ENCODE assay signal across 8 cellular contexts in the genomic region with DNA sequence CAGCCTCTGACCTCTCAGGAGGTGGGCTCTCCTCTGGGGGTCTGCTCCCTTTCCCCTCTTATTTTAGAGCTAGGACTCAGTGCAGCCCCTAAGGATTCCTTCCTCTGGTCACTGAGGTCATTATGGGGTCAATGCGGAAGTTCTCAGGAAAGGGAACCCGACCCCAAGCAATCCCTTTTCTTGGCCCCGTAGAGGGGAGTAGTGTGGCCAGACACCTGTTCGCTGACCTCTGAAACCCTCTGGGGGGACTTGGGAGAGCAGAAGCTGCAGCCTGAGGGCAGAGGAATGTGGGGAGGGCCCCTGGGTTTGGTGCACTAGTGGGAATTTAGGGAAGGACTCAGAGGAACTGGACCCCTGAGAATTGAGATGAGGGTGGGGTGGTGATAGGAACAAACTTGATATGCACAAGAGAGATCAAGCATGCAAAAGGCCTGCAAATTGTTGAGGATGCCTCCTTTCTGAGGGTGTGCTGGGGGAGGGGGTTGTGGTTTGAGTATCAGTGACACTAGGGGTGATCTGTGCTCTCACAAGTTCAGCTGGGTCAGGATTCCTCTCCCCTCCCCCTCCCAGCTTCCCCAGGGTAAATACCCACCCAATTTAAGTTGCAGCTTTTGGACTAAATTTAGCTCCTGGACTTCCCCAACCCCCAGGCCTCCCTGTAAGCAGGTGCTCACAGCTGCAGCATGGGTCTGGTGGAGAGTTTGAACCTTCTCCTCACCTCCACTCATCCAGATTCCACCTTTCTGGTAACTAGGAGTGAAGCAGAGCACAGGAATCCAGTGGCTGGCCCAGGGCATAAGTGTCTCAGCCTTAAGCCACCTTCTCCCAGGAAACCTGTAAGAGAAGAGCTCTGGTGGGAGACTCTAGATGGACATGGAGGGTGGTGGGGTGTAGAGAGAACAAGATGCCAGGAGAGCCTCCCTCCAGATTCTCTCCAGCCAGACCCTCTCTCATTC. TPM values are rescaled to one million over a fixed set of nuclear protein-coding genes. Genes with fewer than 3 reads are reported as not detected.
DNase-seq lines count a peak whose midpoint lies in the region; ATAC-seq, FAIRE-seq and TF ChIP-seq lines count a peak whose summit lies in the region.

No MANE protein-coding gene starts in this region.

- no peak for FAIRE-seq in astrocyte (lab: Jason Lieb, UNC)

- H3K27me3 Mint-ChIP-seq in astrocyte (ENCODE audit: low read depth, unreplicated experiment) (no peaks in the 10 kb centered on the region), memory B cell (no peaks in the 10 kb centered on the region)
- H3K27me3 Mint-ChIP-seq in stimulated activated naive B cell treated with anti-CD40 and anti-IgM and Interleukin-4, amounts not matched to agents 10 μg/mL and 1 μg/mL and 100 μg/mL, for 72 hours = no peaks in the 10 kb centered on the region

- H3K4me3 ChIP-seq in SK-N-MC (peak overlapping the region; percentile 85), astrocyte (ENCODE audit: insufficient read depth, low read depth, low read length) (peak overlapping the region; percentile 63)

- no peaks in the 10 kb centered on the region for H3K27me3 ChIP-seq in astrocyte (ENCODE audit: insufficient read depth, low read length)

- no peak overlapping the region for H3K27ac ChIP-seq in SK-N-MC
- H3K27ac ChIP-seq in astrocyte (ENCODE audit: low read depth, low read length) = peak overlapping the region; percentile 100

- peak overlapping the region; percentile 96 for H3K4me2 ChIP-seq in astrocyte (ENCODE audit: low read length)

- H3K79me2 ChIP-seq in astrocyte (ENCODE audit: insufficient read depth, low read length) = peaks cover 64% of the 10 kb centered on the region

- TF ChIP-seq CTCF in astrocyte (IDR thresholded peaks at IDR 0.05; ENCODE audit: insufficient read depth, low read depth, low read length) = no peak

- no peak for DNase-seq in SK-N-MC (ENCODE audit: low read depth, low spot score)
- no peak for DNase-seq in astrocyte (ENCODE audit: low read depth)
- peak; percentile 71 to 90 for DNase-seq in memory B cell (ENCODE audit: low spot score in 2 of 2)
- peak; percentile 92 for DNase-seq in stimulated activated naive B cell treated with anti-CD40 and anti-IgM and Interleukin-4, amounts not matched to agents 10 μg/mL and 1 μg/mL and 100 μg/mL, for 72 hours
- no peak for DNase-seq in NCI-H510A (lab: John Stamatoyannopoulos, UW)
- DNase-seq in NCI-H1417 treated with DMSO at 0.1 percent for 48 hours (lab: John Stamatoyannopoulos, UW) = no peak

- peaks cover 28% of the 10 kb centered on the region for H4K20me1 ChIP-seq in astrocyte (ENCODE audit: insufficient read depth, low read length)

- H3K27ac Mint-ChIP-seq in astrocyte (ENCODE audit: unreplicated experiment) = peak overlapping the region; percentile 100
- H3K27ac Mint-ChIP-seq in memory B cell = peak overlapping the region; percentile 100
- peak overlapping the region; percentile 99 for H3K27ac Mint-ChIP-seq in stimulated activated naive B cell treated with anti-CD40 and anti-IgM and Interleukin-4, amounts not matched to agents 10 μg/mL and 1 μg/mL and 100 μg/mL, for 72 hours

- TF ChIP-seq POLR2A in GM18526 (IDR thresholded peaks at IDR 0.05; ENCODE audit: extremely low read depth, insufficient read length) = peak; percentile 13

- H2AFZ ChIP-seq in astrocyte (ENCODE audit: low read depth, low read length) = no peak overlapping the region

- no peaks in the 10 kb centered on the region for H3K9me3 ChIP-seq in SK-N-MC (ENCODE audit: low read depth, low read length)
- no peaks in the 10 kb centered on the region for H3K9me3 ChIP-seq in astrocyte (ENCODE audit: insufficient read depth, low read depth, low read length)

- H3K9me3 Mint-ChIP-seq in astrocyte (ENCODE audit: unreplicated experiment) (no peaks in the 10 kb centered on the region), memory B cell (no peaks in the 10 kb centered on the region)
- H3K9me3 Mint-ChIP-seq in stimulated activated naive B cell treated with anti-CD40 and anti-IgM and Interleukin-4, amounts not matched to agents 10 μg/mL and 1 μg/mL and 100 μg/mL, for 72 hours = no peaks in the 10 kb centered on the region

- peaks cover 49% of the 10 kb centered on the region for H3K4me1 ChIP-seq in astrocyte (ENCODE audit: insufficient read depth, low read length)

- H3K4me1 Mint-ChIP-seq in astrocyte (ENCODE audit: low read depth, unreplicated experiment) (peaks cover 50% of the 10 kb centered on the region), memory B cell (peaks cover 40% of the 10 kb centered on the region)
- peaks cover 50 to 75% of the 10 kb centered on the region in 2 donors for H3K4me1 Mint-ChIP-seq in stimulated activated naive B cell treated with anti-CD40 and anti-IgM and Interleukin-4, amounts not matched to agents 10 μg/mL and 1 μg/mL and 100 μg/mL, for 72 hours

- H3K36me3 ChIP-seq in SK-N-MC (ENCODE audit: insufficient read depth, low read length) (no peaks in the 10 kb centered on the region), astrocyte (ENCODE audit: insufficient read depth, low read length) (no peaks in the 10 kb centered on the region)

- H3K9ac ChIP-seq in SK-N-MC (ENCODE audit: insufficient read length) (no peak overlapping the region), astrocyte (ENCODE audit: low read length) (peak overlapping the region; percentile 99)

- ATAC-seq in HG02852 (IDR thresholded peaks at IDR 0.05; ENCODE audit: unreplicated experiment) (peak; percentile 46), memory B cell (ENCODE audit: low read depth) (peak; percentile 60)
- ATAC-seq in stimulated activated naive B cell treated with anti-CD40 and anti-IgM and Interleukin-4, amounts not matched to agents 10 μg/mL and 1 μg/mL and 100 μg/mL, for 72 hours (replicated peaks) = peak; percentile 56 to 64

- H3K4me3 Mint-ChIP-seq in astrocyte (ENCODE audit: unreplicated experiment) (peak overlapping the region; percentile 68), memory B cell (peak overlapping the region; percentile 96)
- H3K4me3 Mint-ChIP-seq in stimulated activated naive B cell treated with anti-CD40 and anti-IgM and Interleukin-4, amounts not matched to agents 10 μg/mL and 1 μg/mL and 100 μg/mL, for 72 hours = peak overlapping the region; percentile 95 to 97

- peaks cover 2% of the 10 kb centered on the region for H3K36me3 Mint-ChIP-seq in astrocyte (ENCODE audit: low read depth, unreplicated experiment)
- H3K36me3 Mint-ChIP-seq in memory B cell = no peaks in the 10 kb centered on the region
- H3K36me3 Mint-ChIP-seq in stimulated activated naive B cell treated with anti-CD40 and anti-IgM and Interleukin-4, amounts not matched to agents 10 μg/mL and 1 μg/mL and 100 μg/mL, for 72 hours = peaks cover 3 to 6% of the 10 kb centered on the region in 2 donors

RNA-seq across cellular contexts. Expression of a gene that starts 13.5 kb away (rescaled TPM):
- 5.3 and 6.7 TPM in 2 replicates for total RNA-seq in astrocyte

RNA-seq across cellular contexts. Expression of a gene that starts 16.7 kb away (rescaled TPM):
- total RNA-seq in astrocyte = 196 and 210 TPM in 2 replicates

RNA-seq across cellular contexts. Expression of a gene that starts 47.1 kb away (rescaled TPM):
- total RNA-seq in astrocyte = 0.43 TPM in 1 of 2 replicates, not detected in the other

RNA-seq across cellular contexts. Expression of a gene that starts 54.8 kb away (rescaled TPM):
- total RNA-seq in astrocyte = 26.0 and 27.4 TPM in 2 replicates

Comparison
In these comparisons a context has a peak if more than half of its experiments do, and no peak if none do; other contexts are left out.
1. DNase-seq: peak in memory B cell (2 of 2) and stimulated activated naive B cell treated with anti-CD40 and anti-IgM and Interleukin-4, amounts not matched to agents 10 μg/mL and 1 μg/mL and 100 μg/mL, for 72 hours (single experiment); none in SK-N-MC (single experiment), astrocyte (single experiment), NCI-H510A (single experiment) and NCI-H1417 treated with DMSO at 0.1 percent for 48 hours (single experiment).
2. Peak in every context shown above with its lines, with median percentiles within 50 percentile points of each other: ATAC-seq, H3K27ac Mint-ChIP-seq and H3K4me3 Mint-ChIP-seq.